In genomic region chr1:214187933-214188332, GRCh38 we compare ENCODE assay signal across 16 cellular contexts.
"Had no signal": no experiment of that assay in that cellular context is flagged by ENCODE, and none has a peak within 500 bp of the region (broad histone marks: within the 10 kb centered on the region; RNA-seq: fewer than 3 reads in every experiment).

No MANE protein-coding gene starts in this region.

- H3K36me3 Mint-ChIP-seq: activated naive CD8-positive, alpha-beta T cell treated with anti-CD3 and anti-CD28 coated beads for 36 hours had no signal

- H3K4me1 ChIP-seq: foreskin keratinocyte had no signal

- DNase-seq: activated B cell treated with CpG ODN at 0.5 μM for 24 hours; activated CD4-positive, alpha-beta T cell treated with anti-CD3 and anti-CD28 coated beads for 48 hours; activated CD8-positive, alpha-beta memory T cell treated with anti-CD3 and anti-CD28 coated beads, Interleukin-2, amount 50 U/mL, for 48 hours; activated naive CD8-positive, alpha-beta T cell treated with anti-CD3 and anti-CD28 coated beads for 36 hours; brain microvascular endothelial cell; effector memory CD4-positive, alpha-beta T cell; foreskin keratinocyte; stimulated activated CD4-positive, alpha-beta T cell treated with anti-CD3 and anti-CD28 coated beads, Interleukin-4, amount 100 ng/mL, for 1 hour; stimulated activated naive CD4-positive, alpha-beta T cell; T-helper 2 cell; transverse colon had no signal

- H3K36me3 ChIP-seq: brain microvascular endothelial cell, transverse colon, vagina had no signal

- H3K9me3 ChIP-seq: transverse colon, vagina had no signal

- H3K27me3 ChIP-seq: vagina had no signal

- H3K9me3 Mint-ChIP-seq: activated B cell treated with CpG ODN at 0.5 μM for 24 hours; activated T-helper 1 cell treated with anti-CD3 and anti-CD28 coated beads, Interleukin-12 subunit alpha, Interleukin-12 subunit beta, Interleukin-2, Interleukin-4 antibody, amounts not matched to agents 30 ng/mL and 10 ng/mL and 1 ng/mL, durations not matched to agents 14 hours and 24 hours and 36 hours had no signal

- FAIRE-seq: TTC549 had no signal

- H3K27ac Mint-ChIP-seq: activated B cell treated with CpG ODN at 0.5 μM for 24 hours; activated naive CD8-positive, alpha-beta T cell treated with anti-CD3 and anti-CD28 coated beads for 36 hours; activated T-helper 1 cell treated with anti-CD3 and anti-CD28 coated beads, Interleukin-12 subunit alpha, Interleukin-12 subunit beta, Interleukin-2, Interleukin-4 antibody, amounts not matched to agents 30 ng/mL and 10 ng/mL and 1 ng/mL, durations not matched to agents 14 hours and 24 hours and 36 hours; mesothelial cell of epicardium had no signal

- H3K27ac ChIP-seq: brain microvascular endothelial cell, foreskin keratinocyte, transverse colon, vagina had no signal

- H3K4me3 ChIP-seq: lung had no signal

- H3K4me3 Mint-ChIP-seq: activated B cell treated with CpG ODN at 0.5 μM for 24 hours; activated naive CD8-positive, alpha-beta T cell treated with anti-CD3 and anti-CD28 coated beads for 36 hours; activated T-helper 1 cell treated with anti-CD3 and anti-CD28 coated beads, Interleukin-12 subunit alpha, Interleukin-12 subunit beta, Interleukin-2, Interleukin-4 antibody, amounts not matched to agents 30 ng/mL and 10 ng/mL and 1 ng/mL, durations not matched to agents 14 hours and 24 hours and 36 hours had no signal
